ENCODE assay signal across 28 cellular contexts in the genomic region with DNA sequence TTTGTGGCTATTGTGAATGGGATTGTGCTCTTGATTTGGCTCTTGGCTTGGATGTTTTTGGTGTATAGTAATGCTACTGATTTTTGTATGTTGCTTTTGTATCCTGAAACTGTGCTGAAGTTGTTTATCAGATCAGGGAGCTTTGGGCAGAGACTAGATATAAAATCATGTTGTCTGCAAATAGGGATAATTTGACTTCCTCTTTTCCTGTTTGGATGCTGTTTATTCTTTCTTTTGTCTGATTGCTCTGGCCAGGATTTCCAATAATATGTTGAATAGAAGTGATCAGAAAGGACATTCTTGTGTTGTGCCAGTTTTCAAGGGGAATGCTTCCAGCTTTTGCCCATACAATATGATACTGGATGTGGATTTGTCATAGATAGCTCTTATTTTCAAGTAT.
"Had no signal": no experiment of that assay in that cellular context is flagged by ENCODE, and none has a peak within 500 bp of the region (broad histone marks: within the 10 kb centered on the region; RNA-seq: fewer than 3 reads in every experiment).

No MANE protein-coding gene starts in this region.

- H3K9me3 ChIP-seq: neutrophil, ovary, psoas muscle, right lobe of liver, sigmoid colon, thoracic aorta, thyroid gland, upper lobe of left lung, vagina had no signal

- DNase-seq: naive thymus-derived CD8-positive, alpha-beta T cell; nephron progenitor cell; nucleus accumbens; ovary; posterior cingulate gyrus; psoas muscle; right cardiac atrium; right lobe of liver; sigmoid colon; small intestine; stimulated activated CD4-positive, alpha-beta T cell treated with anti-CD3 and anti-CD28 coated beads, Interleukin-15, amount 100 ng/mL, for 24 hours; stimulated activated CD4-positive, alpha-beta T cell treated with anti-CD3 and anti-CD28 coated beads, Interleukin-2, amount 100 ng/mL, for 24 hours; stimulated activated CD4-positive, alpha-beta T cell treated with anti-CD3 and anti-CD28 coated beads, Interleukin-2, amount 100 ng/mL, for 48 hours; stimulated activated CD4-positive, alpha-beta T cell treated with anti-CD3 and anti-CD28 coated beads, Interleukin-4, amount 100 ng/mL, for 24 hours; stimulated activated naive B cell treated with anti-CD40 and anti-IgM and Interleukin-4, amounts not matched to agents 10 μg/mL and 1 μg/mL and 100 μg/mL, for 72 hours; stimulated activated naive CD4-positive, alpha-beta T cell treated with Interleukin-2 at 50 U/mL for 16 hours; stomach; thyroid gland; trophoblast cell; upper lobe of left lung had no signal

- H2AFZ ChIP-seq: parathyroid adenoma had no signal

- H3K4me3 ChIP-seq: ovary, psoas muscle, right lobe of liver, sigmoid colon, stomach, thoracic aorta, thyroid gland, tibial nerve, upper lobe of left lung, vagina had no signal

- FAIRE-seq: small intestine, urothelium cell line had no signal

- ATAC-seq: naive thymus-derived CD8-positive, alpha-beta T cell; natural killer cell treated with Interleukin-12 subunit alpha and Interleukin-12 subunit beta and Interleukin-15 and Interleukin-18, amount 100 ng/mL, for 72 hours; psoas muscle; right cardiac atrium; right lobe of liver; stimulated activated effector memory CD8-positive, alpha-beta T cell treated with anti-CD3 and anti-CD28 coated beads, Interleukin-12 subunit alpha, Interleukin-12 subunit beta, amount 100 ng/mL, for 72 hours; stimulated activated naive B cell treated with anti-CD40 and anti-IgM and Interleukin-4, amounts not matched to agents 10 μg/mL and 1 μg/mL and 100 μg/mL, for 72 hours had no signal

- H3K9ac ChIP-seq: parathyroid adenoma had no signal

- H3K27ac ChIP-seq: neutrophil, ovary, parathyroid adenoma, psoas muscle, right lobe of liver, sigmoid colon, stomach, thoracic aorta, thyroid gland, tibial nerve, upper lobe of left lung, vagina had no signal

- H3K27me3 ChIP-seq: neutrophil, ovary, right lobe of liver, sigmoid colon, stomach, thyroid gland, tibial nerve, upper lobe of left lung, vagina had no signal

- H3K36me3 ChIP-seq: neutrophil, ovary, right lobe of liver, sigmoid colon, thoracic aorta, thyroid gland, vagina had no signal

- H3K4me1 ChIP-seq: parathyroid adenoma, psoas muscle, right lobe of liver, sigmoid colon, stomach, thyroid gland, upper lobe of left lung, vagina had no signal
